In the genomic region with DNA sequence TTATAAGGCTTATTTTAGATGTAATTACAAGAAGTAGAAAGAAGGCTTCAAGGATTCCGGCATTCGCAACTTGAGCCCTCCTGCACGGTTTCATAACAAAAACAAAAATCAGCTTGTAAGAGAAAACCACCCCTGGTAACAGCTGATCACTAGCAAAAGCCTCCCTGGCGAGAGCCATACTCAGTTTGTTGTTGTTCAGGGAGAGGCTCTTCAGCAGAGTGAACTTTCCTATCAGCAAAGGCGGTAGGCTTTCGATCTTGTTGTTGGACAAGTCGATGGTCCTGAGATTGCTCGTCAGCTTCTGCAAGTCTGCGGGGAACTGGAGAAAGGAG, we compare ENCODE assay signal across 8 cellular contexts. TPM values are rescaled to one million over a fixed set of nuclear protein-coding genes. Genes with fewer than 3 reads are reported as not detected.
A peak's percentile ranks its signal among the peaks of the same experiment; 100 is the strongest.
DNase-seq lines count a peak whose midpoint lies in the region; TF ChIP-seq lines count a peak whose summit lies in the region.

No MANE protein-coding gene starts in this region.

- no peaks in the 10 kb centered on the region for H3K27me3 ChIP-seq in dorsolateral prefrontal cortex

- H3K36me3 ChIP-seq in urinary bladder (ENCODE audit: insufficient read depth): peaks cover 5% of the 10 kb centered on the region

- intact Hi-C loops in dorsolateral prefrontal cortex (cut with DNase I): loop anchor here (2.0 to 5.0 kb wide), 4 partner anchors 27 to 56 kb away; partner anchors contain the start of genes SNAP23 (in 1 of the 2), STARD9 (in 1 of the 2) and ZNF106 (in 1 of the 2)

- H3K27ac Mint-ChIP-seq in mesothelial cell of epicardium: peak overlapping the region; percentile 97

- H3K4me3 Mint-ChIP-seq in mesothelial cell of epicardium: peak overlapping the region; percentile 91

- peaks cover 27% of the 10 kb centered on the region for H3K4me1 Mint-ChIP-seq in mesothelial cell of epicardium

- H3K9me3 Mint-ChIP-seq in mesothelial cell of epicardium: no peaks in the 10 kb centered on the region

- H3K4me1 ChIP-seq in urinary bladder (ENCODE audit: insufficient read depth): peaks cover 2% of the 10 kb centered on the region

- H3K4me3 ChIP-seq in NB4 (ENCODE audit: low read depth, low read length) (peak overlapping the region; percentile 100), dorsolateral prefrontal cortex (peak overlapping the region; percentile 65 to 100 (median 94)), urinary bladder (ENCODE audit: low read depth, low read length) (peak overlapping the region; percentile 78)

- DNase-seq in NOMO-1 (lab: John Stamatoyannopoulos, UW; ENCODE audit: unreplicated experiment in 2 of 2) (peak; percentile 22 to 29), NOMO-1 treated with dmso at 0.1 percent for 144 hours (lab: John Stamatoyannopoulos, UW; ENCODE audit: unreplicated experiment) (no peak), NB4 (ENCODE audit: low read depth) (no peak), dorsolateral prefrontal cortex (no peak), mesothelial cell of epicardium (ENCODE audit: low spot score in 2 of 2, unreplicated experiment in 2 of 2) (no peak), dermis blood vessel endothelial cell (no peak), cerebellar nuclear complex (lab: John Stamatoyannopoulos, UW) (no peak)

- peaks cover 6% of the 10 kb centered on the region for H3K36me3 Mint-ChIP-seq in mesothelial cell of epicardium

- H3K27me3 Mint-ChIP-seq in mesothelial cell of epicardium (ENCODE audit: low read depth): no peaks in the 10 kb centered on the region

- H3K27ac ChIP-seq in dorsolateral prefrontal cortex (peak overlapping the region in 55 of 59 donors; percentile 24 to 96 (median 86)), urinary bladder (ENCODE audit: low read depth) (peak overlapping the region; percentile 82)

- WGBS in urinary bladder: 2% methylated on average over 9 of the region's 9 CpGs

- TF ChIP-seq CTCF in NB4 (IDR thresholded peaks at IDR 0.05; ENCODE audit: low read depth, low read length): no peak
- no peak for TF ChIP-seq CTCF in dorsolateral prefrontal cortex (IDR thresholded peaks at IDR 0.05 in 54 of 56, conservative IDR thresholded peaks at IDR 0.05 in 2 of 56; ENCODE audit: low read depth in 1 of 56, partially characterized antibody in 56 of 56)
- no peak for TF ChIP-seq CTCF in mesothelial cell of epicardium (IDR thresholded peaks at IDR 0.05; ENCODE audit: unreplicated experiment)

- TF ChIP-seq POLR2A in NB4 (IDR thresholded peaks at IDR 0.05; ENCODE audit: extremely low read depth, insufficient read length): no peak

RNA-seq across cellular contexts. Expression of gene LRRC57, which starts 0.7 kb away (rescaled TPM):
- total RNA-seq in dorsolateral prefrontal cortex (10 to 100 TPM; 20.3 to 61.0 (median 36.4) TPM), mesothelial cell of epicardium (22.0 to 27.9 TPM (median 26.5 TPM) in 3 replicates), urinary bladder (20.7 TPM), dermis blood vessel endothelial cell (32.8 and 36.3 TPM in 2 replicates)
- 10.2 TPM for polyA plus RNA-seq in urinary bladder

RNA-seq across cellular contexts. Expression of gene HAUS2, which starts 0.7 kb away (rescaled TPM):
- total RNA-seq in dorsolateral prefrontal cortex (10 to 100 TPM; 10.9 to 26.1 (median 19.7) TPM), mesothelial cell of epicardium (14.9 to 17.6 TPM (median 15.3 TPM) in 3 replicates), urinary bladder (33.5 TPM), dermis blood vessel endothelial cell (32.0 and 52.4 TPM in 2 replicates)
- polyA plus RNA-seq in urinary bladder: 12.5 TPM

RNA-seq across cellular contexts. Expression of gene STARD9, which starts 27.5 kb away (rescaled TPM):
- 10 to 100 TPM; 14.7 to 62.1 (median 30.1) TPM for total RNA-seq in dorsolateral prefrontal cortex
- 7.3 to 10.0 TPM (median 8.0 TPM) in 3 replicates for total RNA-seq in mesothelial cell of epicardium
- 46.3 TPM for total RNA-seq in urinary bladder
- polyA plus RNA-seq in urinary bladder: 11.1 TPM
- total RNA-seq in dermis blood vessel endothelial cell: 23.0 and 35.4 TPM in 2 replicates

RNA-seq across cellular contexts. Expression of gene SNAP23, which starts 52.5 kb away (rescaled TPM):
- total RNA-seq in dorsolateral prefrontal cortex (10 to 100 TPM; 20.3 to 91.7 (median 37.6) TPM), mesothelial cell of epicardium (57.1 to 58.4 TPM (median 57.9 TPM) in 3 replicates), urinary bladder (94.3 TPM), dermis blood vessel endothelial cell (181 and 203 TPM in 2 replicates)
- polyA plus RNA-seq in urinary bladder: 47.8 TPM

RNA-seq across cellular contexts. Expression of gene ZNF106, which starts 57.0 kb away (rescaled TPM):
- total RNA-seq in dorsolateral prefrontal cortex (100 to 1,000 TPM in 83 of 120 experiments, 10 to 100 TPM in 37; 59.0 to 146 (median 111) TPM), mesothelial cell of epicardium (50.2 to 52.9 TPM (median 51.0 TPM) in 3 replicates), urinary bladder (92.7 TPM), dermis blood vessel endothelial cell (46.3 and 58.3 TPM in 2 replicates)
- 24.8 TPM for polyA plus RNA-seq in urinary bladder

Comparison
In these comparisons a context has a peak if more than half of its experiments do, and no peak if none do; other contexts are left out.
1. DNase-seq: peak in NOMO-1 (2 of 2); none in NOMO-1 treated with dmso at 0.1 percent for 144 hours (single experiment), NB4 (single experiment), dorsolateral prefrontal cortex (0 of 10), mesothelial cell of epicardium (0 of 2), dermis blood vessel endothelial cell (single experiment) and cerebellar nuclear complex (0 of 2).
2. Peak in every context shown above with its lines, with median percentiles within 50 percentile points of each other: H3K4me3 ChIP-seq.